ENCODE assay signal across 18 cellular contexts in genomic region chr2:129896226-129897100, GRCh38.
"Had no signal": no experiment of that assay in that cellular context is flagged by ENCODE, and none has a peak within 500 bp of the region (broad histone marks: within the 10 kb centered on the region; RNA-seq: fewer than 3 reads in every experiment).

No MANE protein-coding gene starts in this region.

- H3K4me3 ChIP-seq: heart left ventricle, sigmoid colon, skin epidermis, stomach, thoracic aorta, transverse colon had no signal

- H3K36me3 Mint-ChIP-seq: naive thymus-derived CD4-positive, alpha-beta T cell had no signal

- H3K27me3 ChIP-seq: transverse colon had no signal

- H3K36me3 ChIP-seq: heart left ventricle, sigmoid colon, stomach, thoracic aorta, transverse colon had no signal

- DNase-seq: erythroblast; foreskin melanocyte; heart left ventricle; hippocampal formation; kidney glomerular epithelial cell; mesendoderm; naive thymus-derived CD4-positive, alpha-beta T cell; nephron progenitor cell; sigmoid colon; stimulated activated naive CD4-positive, alpha-beta T cell; stomach; substantia nigra; transverse colon had no signal

- H3K4me1 ChIP-seq: heart left ventricle, sigmoid colon, stomach, transverse colon had no signal

- H3K27ac ChIP-seq: heart left ventricle, sigmoid colon, skin epidermis, stomach, thoracic aorta, transverse colon had no signal

- H3K4me3 Mint-ChIP-seq: dendritic cell treated with granulocyte-macrophage colony-stimulating factor and Interleukin-4, amounts not matched to agents 40 ng/mL and 50 ng/mL, for 4 days; naive thymus-derived CD4-positive, alpha-beta T cell; nephron progenitor cell had no signal

- H3K27ac Mint-ChIP-seq: dendritic cell treated with granulocyte-macrophage colony-stimulating factor and Interleukin-4, amounts not matched to agents 40 ng/mL and 50 ng/mL, for 4 days; naive thymus-derived CD4-positive, alpha-beta T cell; nephron progenitor cell had no signal

- FAIRE-seq: endothelial cell of umbilical vein, urothelium cell line had no signal

- H3K4me1 Mint-ChIP-seq: naive thymus-derived CD4-positive, alpha-beta T cell; nephron progenitor cell had no signal

- H3K9me3 Mint-ChIP-seq: dendritic cell treated with granulocyte-macrophage colony-stimulating factor and Interleukin-4, amounts not matched to agents 40 ng/mL and 50 ng/mL, for 4 days had no signal

- H3K9me3 ChIP-seq: sigmoid colon, thoracic aorta, transverse colon had no signal

- ATAC-seq: heart left ventricle; naive thymus-derived CD4-positive, alpha-beta T cell had no signal
